ENCODE assay signal across 17 cellular contexts in the genomic region with DNA sequence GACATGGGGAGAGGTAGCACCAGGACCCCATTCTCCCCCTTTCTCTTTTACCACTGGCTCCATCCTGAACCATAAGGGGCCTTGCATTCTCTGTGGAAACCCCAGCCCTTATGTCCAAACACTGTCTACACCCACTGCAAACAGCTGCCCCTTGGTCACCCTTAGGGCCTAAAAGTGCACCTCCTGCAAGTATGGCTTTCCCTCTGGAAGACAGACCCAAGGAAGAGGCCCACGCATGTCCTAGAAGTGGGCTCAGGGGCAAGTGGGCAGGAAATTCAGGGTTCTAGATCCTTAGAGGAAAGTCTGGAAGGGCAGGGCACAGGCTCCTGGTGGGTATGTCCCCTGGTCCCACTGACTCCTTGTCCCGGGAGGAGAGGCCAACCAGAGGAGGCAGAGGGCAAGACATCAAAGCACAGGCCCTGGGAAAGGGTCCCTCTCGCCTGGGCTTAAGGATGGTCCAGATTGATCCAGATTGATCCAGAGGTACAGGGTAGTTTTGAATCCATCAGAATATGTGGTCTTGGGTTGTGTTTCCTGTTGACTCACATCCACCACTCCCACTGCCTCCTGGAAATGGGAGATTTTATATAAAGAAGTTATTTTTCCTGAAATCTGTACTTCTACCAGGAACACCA.
DNase-seq lines count a peak whose midpoint lies in the region; ATAC-seq and TF ChIP-seq lines count a peak whose summit lies in the region.
"Had no signal": no experiment of that assay in that cellular context is flagged by ENCODE, and none has a peak within 500 bp of the region (broad histone marks: within the 10 kb centered on the region; RNA-seq: fewer than 3 reads in every experiment).

No MANE protein-coding gene starts in this region.

- no peak overlapping the region for H2AK5ac ChIP-seq in neuronal stem cell (ENCODE audit: low read depth, low read length)

- H3K27ac Mint-ChIP-seq in endothelial cell (ENCODE audit: unreplicated experiment), result no peak overlapping the region
- H3K27ac Mint-ChIP-seq: CD4-positive, CD25-positive, alpha-beta regulatory T cell had no signal

- no peak overlapping the region for H3K27ac ChIP-seq in colonic mucosa
- H3K27ac ChIP-seq in neuronal stem cell (replicated peaks; ENCODE audit: low read length), result no peak overlapping the region
- H3K27ac ChIP-seq: GM23248, SJSA1 had no signal

- intact Hi-C loops in colonic mucosa (cut with DNase I), result no loop called here

- no peak overlapping the region for H3K4ac ChIP-seq in neuronal stem cell (ENCODE audit: low read length)

- no peaks in the 10 kb centered on the region for H3K36me3 Mint-ChIP-seq in endothelial cell (ENCODE audit: low read depth, unreplicated experiment)
- H3K36me3 Mint-ChIP-seq: CD4-positive, CD25-positive, alpha-beta regulatory T cell had no signal

- no CpG with 5 or more reads among the region's 3 CpGs for WGBS in neuronal stem cell (ENCODE audit: extremely low coverage in 2 of 2, insufficient read length in 2 of 2, insufficient replicate concordance in 1 of 2), 2 donors

- no peak overlapping the region for H3K14ac ChIP-seq in neuronal stem cell (ENCODE audit: low read length)

- ATAC-seq in HG02763 (IDR thresholded peaks at IDR 0.05; ENCODE audit: unreplicated experiment), result no peak

- no peak overlapping the region for H4K91ac ChIP-seq in neuronal stem cell (ENCODE audit: low read depth, low read length, poor library complexity)

- H3K4me2 ChIP-seq in neuronal stem cell (ENCODE audit: insufficient read depth, low read length, poor library complexity, severe bottlenecking), result no peak overlapping the region

- H3K18ac ChIP-seq in neuronal stem cell (ENCODE audit: low read length), result peak overlapping the region; percentile 33

- H3K4me3 Mint-ChIP-seq in endothelial cell (ENCODE audit: unreplicated experiment), result no peak overlapping the region
- H3K4me3 Mint-ChIP-seq: CD4-positive, CD25-positive, alpha-beta regulatory T cell had no signal

- no peaks in the 10 kb centered on the region for H3K9me3 Mint-ChIP-seq in endothelial cell (ENCODE audit: unreplicated experiment)

- DNase-seq in AG08396 (ENCODE audit: low spot score) (peak; percentile 2), D341Med (ENCODE audit: low spot score) (peak; percentile 8), colonic mucosa (peak; percentile 5), neuronal stem cell (ENCODE audit: low spot score) (no peak), endothelial cell (ENCODE audit: low spot score) (no peak), DMS114 treated with DMSO at 0.1 percent for 48 hours (lab: John Stamatoyannopoulos, UW; ENCODE audit: unreplicated experiment) (no peak), NCI-H2029 (lab: John Stamatoyannopoulos, UW) (no peak)
- DNase-seq: AML-193; Caco-2; CD4-positive, CD25-positive, alpha-beta regulatory T cell; GM23248; KBM-7; NCI-H1417; NCI-H187 treated with DMSO at 0.1 percent for 48 hours; NCI-H774 had no signal

- H3K4me3 ChIP-seq in colonic mucosa, result no peak overlapping the region
- H3K4me3 ChIP-seq in neuronal stem cell (ENCODE audit: low read length in 2 of 2), result no peak overlapping the region
- H3K4me3 ChIP-seq: GM23248, SJSA1 had no signal

- H2AFZ ChIP-seq in neuronal stem cell (ENCODE audit: low read length), result no peak overlapping the region
- H2AFZ ChIP-seq: GM23248 had no signal

- H2BK12ac ChIP-seq in neuronal stem cell (ENCODE audit: low read length), result no peak overlapping the region

- H3K27me3 Mint-ChIP-seq in endothelial cell (ENCODE audit: unreplicated experiment), result peaks cover 4% of the 10 kb centered on the region
- H3K27me3 Mint-ChIP-seq: CD4-positive, CD25-positive, alpha-beta regulatory T cell had no signal

- no peaks in the 10 kb centered on the region for H3K27me3 ChIP-seq in colonic mucosa
- H3K27me3 ChIP-seq in neuronal stem cell (ENCODE audit: control insufficient read depth in 3 of 3, insufficient read depth in 3 of 3, low read depth in 1 of 3, low read length in 3 of 3), result no peaks in the 10 kb centered on the region
- H3K27me3 ChIP-seq: SJSA1 had no signal

- H3K23ac ChIP-seq in neuronal stem cell (ENCODE audit: low read depth, low read length, poor library complexity), result no peak overlapping the region

- no peak for TF ChIP-seq CTCF in colonic mucosa (IDR thresholded peaks at IDR 0.05)
- TF ChIP-seq CTCF in endothelial cell (IDR thresholded peaks at IDR 0.05; ENCODE audit: unreplicated experiment), result no peak

- H2BK15ac ChIP-seq in neuronal stem cell (ENCODE audit: low read length), result no peak overlapping the region

- H3K36me3 ChIP-seq in colonic mucosa, result no peaks in the 10 kb centered on the region
- H3K36me3 ChIP-seq in neuronal stem cell (replicated peaks in 1 of 2; ENCODE audit: control insufficient read depth in 2 of 2, insufficient read depth in 2 of 2, low read length in 2 of 2), result no peaks in the 10 kb centered on the region
- H3K36me3 ChIP-seq: SJSA1 had no signal

- H3K9ac ChIP-seq in colonic mucosa (ENCODE audit: low read depth in 2 of 2, low read length in 2 of 2) (no peak overlapping the region), neuronal stem cell (ENCODE audit: low read depth, low read length, poor library complexity) (no peak overlapping the region)
- H3K9ac ChIP-seq: GM23248 had no signal

- no peaks in the 10 kb centered on the region for H3K79me1 ChIP-seq in neuronal stem cell (ENCODE audit: low read depth, low read length)

- H3K4me1 ChIP-seq in colonic mucosa (no peaks in the 10 kb centered on the region), neuronal stem cell (ENCODE audit: control insufficient read depth in 2 of 2, insufficient read depth in 1 of 2, low read depth in 1 of 2, low read length in 2 of 2) (no peaks in the 10 kb centered on the region)
- H3K4me1 ChIP-seq: Caco-2, SJSA1 had no signal

- H4K8ac ChIP-seq in neuronal stem cell (ENCODE audit: low read depth, low read length), result no peak overlapping the region

- no peak overlapping the region for H2BK120ac ChIP-seq in neuronal stem cell (ENCODE audit: low read depth, low read length)

- no peak overlapping the region for H2BK5ac ChIP-seq in neuronal stem cell (ENCODE audit: low read length)

- H3K9me3 ChIP-seq in colonic mucosa (no peaks in the 10 kb centered on the region), neuronal stem cell (replicated peaks in 1 of 2; ENCODE audit: control insufficient read depth in 2 of 2, insufficient read depth in 1 of 2, low read depth in 1 of 2, low read length in 2 of 2) (no peaks in the 10 kb centered on the region)
- H3K9me3 ChIP-seq: Caco-2, SJSA1 had no signal

- no peaks in the 10 kb centered on the region for H3K4me1 Mint-ChIP-seq in endothelial cell (ENCODE audit: unreplicated experiment)
- H3K4me1 Mint-ChIP-seq: CD4-positive, CD25-positive, alpha-beta regulatory T cell had no signal

Comparison
In these comparisons a context has a peak if more than half of its experiments do, and no peak if none do; other contexts are left out.
1. DNase-seq: peak in AG08396 (single experiment), D341Med (single experiment) and colonic mucosa (single experiment); none in neuronal stem cell (single experiment), endothelial cell (single experiment), DMS114 treated with DMSO at 0.1 percent for 48 hours (single experiment) and NCI-H2029 (single experiment).